In genomic region chr10:106661133-106661766, GRCh38 we compare ENCODE assay signal across 19 cellular contexts.
"Had no signal": no experiment of that assay in that cellular context is flagged by ENCODE, and none has a peak within 500 bp of the region (broad histone marks: within the 10 kb centered on the region; RNA-seq: fewer than 3 reads in every experiment).

No MANE protein-coding gene starts in this region.

- H3K27ac ChIP-seq: esophagus squamous epithelium, foreskin keratinocyte, hepatocyte, neutrophil, psoas muscle, right lobe of liver, tibial artery, upper lobe of left lung, uterus had no signal

- H3K4me3 ChIP-seq: esophagus squamous epithelium, hepatocyte, mucosa of descending colon, psoas muscle, right lobe of liver, tibial artery, upper lobe of left lung, uterus had no signal

- H3K36me3 ChIP-seq: esophagus squamous epithelium, neutrophil, right lobe of liver, tibial artery, upper lobe of left lung, uterus had no signal

- H3K79me2 ChIP-seq: hepatocyte had no signal

- H3K27me3 Mint-ChIP-seq: naive thymus-derived CD8-positive, alpha-beta T cell had no signal

- ATAC-seq: foreskin keratinocyte; left colon; mucosa of descending colon; naive thymus-derived CD8-positive, alpha-beta T cell; right lobe of liver; stimulated activated effector memory CD8-positive, alpha-beta T cell treated with anti-CD3 and anti-CD28 coated beads, Interleukin-12 subunit alpha, Interleukin-12 subunit beta, amount 100 ng/mL, for 72 hours; stimulated activated naive CD8-positive, alpha-beta T cell treated with anti-CD3 and anti-CD28 coated beads, Interleukin-15, Interleukin-2, amounts not matched to agents 100 U/mL and 50 U/mL, for 24 hours had no signal

- H3K36me3 Mint-ChIP-seq: naive thymus-derived CD8-positive, alpha-beta T cell; stimulated activated effector memory CD8-positive, alpha-beta T cell treated with anti-CD3 and anti-CD28 coated beads, Interleukin-12 subunit alpha, Interleukin-12 subunit beta, amount 100 ng/mL, for 72 hours had no signal

- H3K27ac Mint-ChIP-seq: naive thymus-derived CD8-positive, alpha-beta T cell; stimulated activated effector memory CD8-positive, alpha-beta T cell treated with anti-CD3 and anti-CD28 coated beads, Interleukin-12 subunit alpha, Interleukin-12 subunit beta, amount 100 ng/mL, for 72 hours had no signal

- H3K4me3 Mint-ChIP-seq: naive thymus-derived CD8-positive, alpha-beta T cell; stimulated activated effector memory CD8-positive, alpha-beta T cell treated with anti-CD3 and anti-CD28 coated beads, Interleukin-12 subunit alpha, Interleukin-12 subunit beta, amount 100 ng/mL, for 72 hours had no signal

- H3K4me2 ChIP-seq: hepatocyte had no signal

- H3K4me1 ChIP-seq: esophagus squamous epithelium, foreskin keratinocyte, psoas muscle, right lobe of liver, tibial artery, upper lobe of left lung, uterus had no signal

- H2AFZ ChIP-seq: hepatocyte had no signal

- H3K9me3 ChIP-seq: esophagus squamous epithelium, mucosa of descending colon, neutrophil, psoas muscle, right lobe of liver, tibial artery, upper lobe of left lung, uterus had no signal

- H3K27me3 ChIP-seq: esophagus squamous epithelium, foreskin keratinocyte, hepatocyte, neutrophil, right lobe of liver, tibial artery, upper lobe of left lung, uterus had no signal

- H3K4me1 Mint-ChIP-seq: naive thymus-derived CD8-positive, alpha-beta T cell; stimulated activated effector memory CD8-positive, alpha-beta T cell treated with anti-CD3 and anti-CD28 coated beads, Interleukin-12 subunit alpha, Interleukin-12 subunit beta, amount 100 ng/mL, for 72 hours had no signal

- FAIRE-seq: kidney had no signal

- DNase-seq: dermis blood vessel endothelial cell; esophagus squamous epithelium; foreskin keratinocyte; kidney; left colon; mucosa of descending colon; naive thymus-derived CD8-positive, alpha-beta T cell; psoas muscle; retina; right lobe of liver; stimulated activated CD4-positive, alpha-beta T cell treated with anti-CD3 and anti-CD28 coated beads, Interleukin-4, amount 100 ng/mL, for 1 hour; stimulated activated CD8-positive, alpha-beta memory T cell treated with anti-CD3 and anti-CD28 coated beads, Interleukin-4, amount 100 ng/mL, for 48 hours; stimulated activated naive CD8-positive, alpha-beta T cell treated with anti-CD3 and anti-CD28 coated beads, Interleukin-15, Interleukin-2, amounts not matched to agents 100 U/mL and 50 U/mL, for 24 hours; tibial artery; upper lobe of left lung; uterus had no signal
